1 cellular context compared by ENCODE assay signal in genomic region chr12:60805340-60805739, GRCh38.
TF ChIP-seq lines count a peak whose summit lies in the region.

No MANE protein-coding gene starts in this region.

TF ChIP-seq in IMR-90, 13 proteins besides CTCF, POLR2A, EP300 and RAD21 (continued from another document):
- TF ChIP-seq USF2 (IDR thresholded peaks at IDR 0.05; ENCODE audit: low read depth, low read length) (no peak), BHLHE40 (IDR thresholded peaks at IDR 0.05; ENCODE audit: low read depth, low read length) (no peak), MAZ (IDR thresholded peaks at IDR 0.05; ENCODE audit: borderline replicate concordance, low read depth, low read length) (no peak), RFX5 (IDR thresholded peaks at IDR 0.05; ENCODE audit: low read depth, low read length) (no peak), MXI1 (IDR thresholded peaks at IDR 0.05; ENCODE audit: borderline replicate concordance, low read depth, low read length) (no peak), CHD1 (IDR thresholded peaks at IDR 0.05; ENCODE audit: low read depth, low read length) (no peak), RCOR1 (IDR thresholded peaks at IDR 0.05; ENCODE audit: insufficient replicate concordance, low read length) (no peak), SMC3 (IDR thresholded peaks at IDR 0.05; ENCODE audit: low read depth, low read length) (no peak), FOS (IDR thresholded peaks at IDR 0.05; ENCODE audit: low read depth, low read length) (no peak)
